15 cellular contexts compared by ENCODE assay signal in the genomic region with DNA sequence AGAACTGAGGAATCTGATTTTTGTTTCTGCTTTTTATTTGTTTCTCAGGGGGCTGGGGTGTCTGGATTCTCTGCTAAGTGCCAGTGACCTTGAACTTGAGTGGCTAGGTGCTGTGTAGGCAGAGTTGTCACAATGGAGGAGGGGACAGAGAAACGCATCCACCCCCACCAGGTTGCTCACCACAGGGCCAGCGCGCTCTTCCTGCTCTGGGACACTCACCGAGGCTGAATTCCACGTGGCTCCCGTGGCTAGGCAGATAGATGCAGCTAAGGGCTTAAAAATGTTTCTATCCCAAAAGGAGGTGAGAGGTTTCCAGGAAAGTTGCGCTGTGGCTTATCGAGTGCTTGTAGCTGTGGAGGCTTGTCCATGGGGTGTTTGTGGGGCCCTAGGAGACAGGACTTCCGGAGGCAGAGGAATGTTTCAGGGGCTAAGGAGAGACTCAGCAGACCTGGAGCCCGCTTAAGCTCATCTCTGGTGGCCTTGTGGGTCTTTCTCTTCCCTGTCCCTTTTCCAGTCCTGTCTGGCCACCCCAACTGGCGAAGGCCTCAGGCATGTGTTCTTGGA. TPM values are rescaled to one million over a fixed set of nuclear protein-coding genes. Genes with fewer than 3 reads are reported as not detected.
DNase-seq lines count a peak whose midpoint lies in the region; FAIRE-seq and TF ChIP-seq lines count a peak whose summit lies in the region.
"Had no signal": no experiment of that assay in that cellular context is flagged by ENCODE, and none has a peak within 500 bp of the region (broad histone marks: within the 10 kb centered on the region; RNA-seq: fewer than 3 reads in every experiment).

No MANE protein-coding gene starts in this region.

- H3K4me2 ChIP-seq in smooth muscle cell: peak overlapping the region; percentile 17

- 67% methylated on average over 11 of the region's 11 CpGs for WGBS in smooth muscle cell (ENCODE audit: low lambda C conversion rate)

- H2AFZ ChIP-seq in smooth muscle cell (ENCODE audit: low read depth): no peak overlapping the region

- H3K36me3 ChIP-seq in smooth muscle cell (ENCODE audit: low read depth): no peaks in the 10 kb centered on the region
- H3K36me3 ChIP-seq: cardiac muscle cell had no signal

- H3K9ac ChIP-seq in smooth muscle cell (ENCODE audit: low read depth): no peak overlapping the region

- H4K20me1 ChIP-seq in smooth muscle cell (ENCODE audit: low read depth): no peaks in the 10 kb centered on the region

- FAIRE-seq in GM12892 (lab: Jason Lieb, UNC): no peak
- FAIRE-seq: A204.1 had no signal

- peak; percentile 21 for DNase-seq in activated CD4-positive, CD25-positive, alpha-beta regulatory T cell treated with anti-CD3 and anti-CD28 coated beads, Interleukin-2, amount 50 U/mL, for 72 hours
- no peak for DNase-seq in activated CD4-positive, CD25-positive, alpha-beta regulatory T cell (lab: John Stamatoyannopoulos, UW)
- peak; percentile 27 for DNase-seq in NCI-H226
- DNase-seq in hepatic stellate cell (ENCODE audit: low spot score): peak; percentile 79
- DNase-seq in smooth muscle cell (lab: John Stamatoyannopoulos, UW; ENCODE audit: unreplicated experiment): no peak
- no peak for DNase-seq in NCI-H524 (lab: John Stamatoyannopoulos, UW)
- DNase-seq in T-helper 2 cell: no peak
- no peak for DNase-seq in GM12892 (ENCODE audit: insufficient read length)
- DNase-seq: NCI-H1092, NCI-H510A, testis had no signal

- no peak for TF ChIP-seq POLR2A in GM12892 (IDR thresholded peaks at IDR 0.05; ENCODE audit: low read depth, low read length)

- H3K79me2 ChIP-seq in smooth muscle cell (ENCODE audit: low read depth): no peaks in the 10 kb centered on the region

- H3K27me3 ChIP-seq in smooth muscle cell (ENCODE audit: low read depth): no peaks in the 10 kb centered on the region
- H3K27me3 ChIP-seq: cardiac muscle cell, esophagus muscularis mucosa, testis had no signal

- H3K9me3 ChIP-seq in smooth muscle cell (replicated peaks; ENCODE audit: low read depth): no peaks in the 10 kb centered on the region
- H3K9me3 ChIP-seq: esophagus muscularis mucosa, mucosa of descending colon, testis had no signal

- peak overlapping the region; percentile 74 for H3K27ac ChIP-seq in smooth muscle cell (ENCODE audit: low read depth)
- H3K27ac ChIP-seq: cardiac muscle cell, esophagus muscularis mucosa, testis had no signal

- no peak for TF ChIP-seq CTCF in smooth muscle cell (IDR thresholded peaks at IDR 0.05; ENCODE audit: borderline replicate concordance, insufficient read depth, poor library complexity, severe bottlenecking)

- H3K4me3 ChIP-seq in smooth muscle cell: no peak overlapping the region
- H3K4me3 ChIP-seq: cardiac muscle cell, esophagus muscularis mucosa, mucosa of descending colon, testis had no signal

- H3K4me1 ChIP-seq in smooth muscle cell (ENCODE audit: low read depth): no peaks in the 10 kb centered on the region
- H3K4me1 ChIP-seq: testis had no signal

- H3F3A ChIP-seq in smooth muscle cell (ENCODE audit: low read depth): no peaks in the 10 kb centered on the region

RNA-seq across cellular contexts. Expression of a gene that starts 36.8 kb away (rescaled TPM):
- 31.6 and 37.1 TPM in 2 replicates for total RNA-seq in smooth muscle cell
- 28.1 and 30.7 TPM in 2 replicates for polyA plus RNA-seq in smooth muscle cell
- 21.9 TPM for polyA plus RNA-seq in GM12892 (2012; ENCODE audit: missing spikeins)

Comparison
In these comparisons a context has a peak if more than half of its experiments do, and no peak if none do; other contexts are left out.
1. DNase-seq: peak in activated CD4-positive, CD25-positive, alpha-beta regulatory T cell treated with anti-CD3 and anti-CD28 coated beads, Interleukin-2, amount 50 U/mL, for 72 hours (single experiment), NCI-H226 (single experiment) and hepatic stellate cell (single experiment); none in activated CD4-positive, CD25-positive, alpha-beta regulatory T cell (0 of 4), smooth muscle cell (single experiment), NCI-H524 (0 of 2), T-helper 2 cell (0 of 5) and GM12892 (single experiment).